In genomic region chr4:128268970-128269369, GRCh38 we compare ENCODE assay signal across 24 cellular contexts. TPM values are rescaled to one million over a fixed set of nuclear protein-coding genes. Genes with fewer than 3 reads are reported as not detected.
DNase-seq lines count a peak whose midpoint lies in the region; ATAC-seq and TF ChIP-seq lines count a peak whose summit lies in the region.
"Had no signal": no experiment of that assay in that cellular context is flagged by ENCODE, and none has a peak within 500 bp of the region (broad histone marks: within the 10 kb centered on the region; RNA-seq: fewer than 3 reads in every experiment).

No MANE protein-coding gene starts in this region.

- H3K27ac ChIP-seq in neural progenitor cell: peak overlapping the region; percentile 14
- H3K27ac ChIP-seq: C4-2B, RWPE1 had no signal

- no peak for ATAC-seq in activated CD8-positive, alpha-beta T cell treated with anti-CD3 and anti-CD28 coated beads for 36 hours
- ATAC-seq in activated CD8-positive, alpha-beta T cell treated with anti-CD3 and anti-CD28 coated beads, Interleukin-2, amount 10 ng/mL, durations not matched to agents 7 days and 5 days: no peak
- ATAC-seq in naive thymus-derived CD8-positive, alpha-beta T cell: no peak
- ATAC-seq: HCT116, K562, Panc1 had no signal

- no peak overlapping the region for H3K4me3 ChIP-seq in neural progenitor cell
- H3K4me3 ChIP-seq: K562 had no signal

- no peaks in the 10 kb centered on the region for H3K9me3 ChIP-seq in neural progenitor cell (ENCODE audit: low read depth)

- H3K36me3 Mint-ChIP-seq in activated CD8-positive, alpha-beta T cell treated with anti-CD3 and anti-CD28 coated beads for 36 hours (ENCODE audit: low read depth): peaks cover 15% of the 10 kb centered on the region
- peaks cover 30% of the 10 kb centered on the region for H3K36me3 Mint-ChIP-seq in activated CD8-positive, alpha-beta T cell treated with anti-CD3 and anti-CD28 coated beads, Interleukin-2, amount 10 ng/mL, durations not matched to agents 7 days and 5 days (ENCODE audit: low read depth)
- peaks cover 26% of the 10 kb centered on the region for H3K36me3 Mint-ChIP-seq in neural progenitor cell
- peaks cover 0 to 31% (median 0%) of the 10 kb centered on the region in 3 donors for H3K36me3 Mint-ChIP-seq in naive thymus-derived CD8-positive, alpha-beta T cell

- peaks cover 22% of the 10 kb centered on the region for H3K36me3 ChIP-seq in neural progenitor cell

- H3K4me2 ChIP-seq in neural progenitor cell: no peak overlapping the region

- CTCF ChIA-PET in activated CD8-positive, alpha-beta T cell treated with anti-CD3 and anti-CD28 coated beads for 36 hours (lab: Charles Lee): no interaction called here
- CTCF ChIA-PET in activated CD8-positive, alpha-beta T cell treated with anti-CD3 and anti-CD28 coated beads, Interleukin-2, amount 10 ng/mL, durations not matched to agents 7 days and 5 days (lab: Charles Lee): no interaction called here

- no peak overlapping the region for H2AFZ ChIP-seq in neural progenitor cell (replicated peaks)

- H3K9ac ChIP-seq in neural progenitor cell: no peak overlapping the region

- H3F3A ChIP-seq in neural progenitor cell (ENCODE audit: low read depth): no peaks in the 10 kb centered on the region

- H3K4me1 Mint-ChIP-seq in activated CD8-positive, alpha-beta T cell treated with anti-CD3 and anti-CD28 coated beads for 36 hours (ENCODE audit: low read depth): peaks cover 2% of the 10 kb centered on the region
- H3K4me1 Mint-ChIP-seq in activated CD8-positive, alpha-beta T cell treated with anti-CD3 and anti-CD28 coated beads, Interleukin-2, amount 10 ng/mL, durations not matched to agents 7 days and 5 days (ENCODE audit: low read depth): no peaks in the 10 kb centered on the region
- H3K4me1 Mint-ChIP-seq in neural progenitor cell: no peaks in the 10 kb centered on the region
- peaks cover 0 to 6% (median 2%) of the 10 kb centered on the region in 4 donors for H3K4me1 Mint-ChIP-seq in naive thymus-derived CD8-positive, alpha-beta T cell
- H3K4me1 Mint-ChIP-seq: B cell had no signal

- H3K9me3 Mint-ChIP-seq in activated CD8-positive, alpha-beta T cell treated with anti-CD3 and anti-CD28 coated beads for 36 hours: peaks cover 10% of the 10 kb centered on the region
- H3K9me3 Mint-ChIP-seq in activated CD8-positive, alpha-beta T cell treated with anti-CD3 and anti-CD28 coated beads, Interleukin-2, amount 10 ng/mL, durations not matched to agents 7 days and 5 days (ENCODE audit: insufficient read depth): peaks cover 17% of the 10 kb centered on the region
- peaks cover 24% of the 10 kb centered on the region for H3K9me3 Mint-ChIP-seq in neural progenitor cell
- peaks cover 0 to 17% (median 5%) of the 10 kb centered on the region in 9 donors for H3K9me3 Mint-ChIP-seq in naive thymus-derived CD8-positive, alpha-beta T cell

- POLR2A ChIA-PET in activated CD8-positive, alpha-beta T cell treated with anti-CD3 and anti-CD28 coated beads for 36 hours (lab: Charles Lee): no interaction called here
- POLR2A ChIA-PET in activated CD8-positive, alpha-beta T cell treated with anti-CD3 and anti-CD28 coated beads, Interleukin-2, amount 10 ng/mL, durations not matched to agents 7 days and 5 days (lab: Charles Lee): no interaction called here
- POLR2A ChIA-PET in naive thymus-derived CD8-positive, alpha-beta T cell (lab: Charles Lee): no interaction called here

- H4K20me1 ChIP-seq in neural progenitor cell (ENCODE audit: low read depth): peaks cover 11% of the 10 kb centered on the region

- no peak for DNase-seq in activated CD8-positive, alpha-beta T cell treated with anti-CD3 and anti-CD28 coated beads for 36 hours
- DNase-seq in activated CD8-positive, alpha-beta T cell treated with anti-CD3 and anti-CD28 coated beads, Interleukin-2, amount 10 ng/mL, durations not matched to agents 7 days and 5 days: no peak
- peak; percentile 56 for DNase-seq in islet precursor cell
- DNase-seq in neural progenitor cell (ENCODE audit: low spot score): no peak
- DNase-seq in activated T-cell treated with anti-CD3 and anti-CD28 coated beads for 4 hours: no peak
- DNase-seq in naive thymus-derived CD8-positive, alpha-beta T cell: no peak
- no peak for DNase-seq in occipital lobe (lab: John Stamatoyannopoulos, UW)
- DNase-seq: CD8-positive, alpha-beta memory T cell; DMS79 treated with DMSO at 0.1 percent for 48 hours; GF-D8; Kasumi-1; NCI-H1092 treated with DMSO at 0.1 percent for 48 hours; NCI-H1436; NCI-H187 treated with DMSO at 0.1 percent for 48 hours; NCI-H446; NCI-H524 treated with DMSO at 0.1 percent for 48 hours; NCI-H774; SHP77 had no signal

- intact Hi-C loops in activated CD8-positive, alpha-beta T cell treated with anti-CD3 and anti-CD28 coated beads for 36 hours (cut with micrococcal nuclease): no loop called here

- peaks cover 15% of the 10 kb centered on the region for H3K79me2 ChIP-seq in neural progenitor cell (ENCODE audit: low read depth)

- no peak for TF ChIP-seq CTCF in activated CD8-positive, alpha-beta T cell treated with anti-CD3 and anti-CD28 coated beads for 36 hours (IDR thresholded peaks at IDR 0.05)
- TF ChIP-seq CTCF in neural progenitor cell (IDR thresholded peaks at IDR 0.05): no peak

- H3K27me3 Mint-ChIP-seq in activated CD8-positive, alpha-beta T cell treated with anti-CD3 and anti-CD28 coated beads for 36 hours: no peaks in the 10 kb centered on the region
- H3K27me3 Mint-ChIP-seq in activated CD8-positive, alpha-beta T cell treated with anti-CD3 and anti-CD28 coated beads, Interleukin-2, amount 10 ng/mL, durations not matched to agents 7 days and 5 days (ENCODE audit: low read depth): no peaks in the 10 kb centered on the region
- no peaks in the 10 kb centered on the region for H3K27me3 Mint-ChIP-seq in neural progenitor cell (ENCODE audit: insufficient read depth, low read depth)
- H3K27me3 Mint-ChIP-seq in naive thymus-derived CD8-positive, alpha-beta T cell: no peaks in the 10 kb centered on the region
- H3K27me3 Mint-ChIP-seq: B cell; CD8-positive, alpha-beta memory T cell had no signal

- no peaks in the 10 kb centered on the region for H3K27me3 ChIP-seq in neural progenitor cell

- no peak overlapping the region for H3K4me3 Mint-ChIP-seq in activated CD8-positive, alpha-beta T cell treated with anti-CD3 and anti-CD28 coated beads for 36 hours
- H3K4me3 Mint-ChIP-seq in activated CD8-positive, alpha-beta T cell treated with anti-CD3 and anti-CD28 coated beads, Interleukin-2, amount 10 ng/mL, durations not matched to agents 7 days and 5 days: no peak overlapping the region
- H3K4me3 Mint-ChIP-seq in neural progenitor cell: no peak overlapping the region
- H3K4me3 Mint-ChIP-seq in naive thymus-derived CD8-positive, alpha-beta T cell: no peak overlapping the region
- H3K4me3 Mint-ChIP-seq: B cell; CD8-positive, alpha-beta memory T cell had no signal

- no peaks in the 10 kb centered on the region for H3K4me1 ChIP-seq in neural progenitor cell

- peak overlapping the region; percentile 46 for H3K27ac Mint-ChIP-seq in activated CD8-positive, alpha-beta T cell treated with anti-CD3 and anti-CD28 coated beads for 36 hours
- no peak overlapping the region for H3K27ac Mint-ChIP-seq in activated CD8-positive, alpha-beta T cell treated with anti-CD3 and anti-CD28 coated beads, Interleukin-2, amount 10 ng/mL, durations not matched to agents 7 days and 5 days
- H3K27ac Mint-ChIP-seq in neural progenitor cell: no peak overlapping the region
- H3K27ac Mint-ChIP-seq in naive thymus-derived CD8-positive, alpha-beta T cell: peak overlapping the region in 3 of 10 donors; percentile 9 to 66 (median 63)
- H3K27ac Mint-ChIP-seq: B cell had no signal

RNA-seq across cellular contexts. Expression of gene PGRMC2, which starts 18.6 kb away (rescaled TPM):
- 10 to 100 TPM; 51.2 to 53.5 TPM for total RNA-seq in activated CD8-positive, alpha-beta T cell treated with anti-CD3 and anti-CD28 coated beads for 36 hours
- total RNA-seq in activated CD8-positive, alpha-beta T cell treated with anti-CD3 and anti-CD28 coated beads, Interleukin-2, amount 10 ng/mL, durations not matched to agents 7 days and 5 days: 10 to 100 TPM; 37.8 to 38.0 TPM
- total RNA-seq in neural progenitor cell (ENCODE audit: low replicate concordance) (29.3 and 58.8 TPM in 2 replicates), occipital lobe (31.0 TPM)
- total RNA-seq in naive thymus-derived CD8-positive, alpha-beta T cell: 10 to 100 TPM; 41.2 to 47.5 TPM
- polyA plus RNA-seq in naive thymus-derived CD8-positive, alpha-beta T cell: 10 to 100 TPM; 17.3 to 20.1 (median 19.0) TPM
